In genomic region chr17:17839792-17840707, GRCh38 we compare ENCODE assay signal across 8 cellular contexts. TPM values are rescaled to one million over a fixed set of nuclear protein-coding genes. Genes with fewer than 3 reads are reported as not detected.
A peak's percentile ranks its signal among the peaks of the same experiment; 100 is the strongest.
DNase-seq lines count a peak whose midpoint lies in the region; ATAC-seq and TF ChIP-seq lines count a peak whose summit lies in the region.

No MANE protein-coding gene starts in this region.

- H2AFZ ChIP-seq in GM23248 = peak overlapping the region; percentile 52
- H2AFZ ChIP-seq in osteoblast (ENCODE audit: low read length) = peak overlapping the region; percentile 60

- peaks cover 43% of the 10 kb centered on the region for H3K4me1 Mint-ChIP-seq in activated naive CD8-positive, alpha-beta T cell treated with anti-CD3 and anti-CD28 coated beads for 36 hours
- H3K4me1 Mint-ChIP-seq in glutamatergic neuron (ENCODE audit: low read depth, unreplicated experiment) = peaks cover 36% of the 10 kb centered on the region

- H3K9me3 ChIP-seq in DOHH2 (ENCODE audit: control insufficient read depth, insufficient read depth, low read length) (no peaks in the 10 kb centered on the region), GM23248 (ENCODE audit: low read depth) (no peaks in the 10 kb centered on the region), MG63 (no peaks in the 10 kb centered on the region), osteoblast (ENCODE audit: low read depth, low read length) (no peaks in the 10 kb centered on the region), thoracic aorta (no peaks in the 10 kb centered on the region)

- in situ Hi-C loops in GM23248 (cut with MboI) = no loop called here

- TF ChIP-seq CTCF in DOHH2 (IDR thresholded peaks at IDR 0.05; ENCODE audit: low read depth, low read length, poor library complexity, severe bottlenecking) (no peak), glutamatergic neuron (IDR thresholded peaks at IDR 0.05; ENCODE audit: partially characterized antibody, unreplicated experiment) (no peak), osteoblast (IDR thresholded peaks at IDR 0.05; ENCODE audit: extremely low read depth, low read depth, low read length) (no peak), thoracic aorta (IDR thresholded peaks at IDR 0.05) (no peak)

- H3F3A ChIP-seq in DOHH2 (ENCODE audit: control insufficient read depth, insufficient read depth) (peaks cover 9% of the 10 kb centered on the region), GM23248 (ENCODE audit: insufficient read depth) (peaks cover 33% of the 10 kb centered on the region)

- peaks cover 5% of the 10 kb centered on the region for H3K27me3 Mint-ChIP-seq in activated naive CD8-positive, alpha-beta T cell treated with anti-CD3 and anti-CD28 coated beads for 36 hours
- peaks cover 19% of the 10 kb centered on the region for H3K27me3 Mint-ChIP-seq in glutamatergic neuron (ENCODE audit: unreplicated experiment)

- peaks cover 55% of the 10 kb centered on the region for H3K4me1 ChIP-seq in DOHH2 (ENCODE audit: control insufficient read depth, low read length)
- peaks cover 35% of the 10 kb centered on the region for H3K4me1 ChIP-seq in GM23248 (ENCODE audit: insufficient read depth)
- peaks cover 49% of the 10 kb centered on the region for H3K4me1 ChIP-seq in osteoblast (ENCODE audit: insufficient read depth, low read length)
- peaks cover 31 to 65% of the 10 kb centered on the region in 2 donors for H3K4me1 ChIP-seq in thoracic aorta (ENCODE audit: control insufficient read depth in 1 of 2, low read depth in 2 of 2)

- peak overlapping the region; percentile 78 for H3K4me3 ChIP-seq in DOHH2 (ENCODE audit: low read length)
- H3K4me3 ChIP-seq in GM23248 = peak overlapping the region; percentile 67
- peak overlapping the region; percentile 56 for H3K4me3 ChIP-seq in MG63
- peak overlapping the region; percentile 74 for H3K4me3 ChIP-seq in osteoblast (ENCODE audit: insufficient read depth, low read length)
- peak overlapping the region; percentile 80 for H3K4me3 ChIP-seq in thoracic aorta

- DNase-seq in GM23248 (peak; percentile 92), MG63 (peak; percentile 88), glutamatergic neuron (peak; percentile 85), osteoblast (ENCODE audit: insufficient read length, low spot score, missing footprints) (peak; percentile 99), thoracic aorta (ENCODE audit: low spot score) (peak; percentile 41)
- peak; percentile 89 for DNase-seq in activated naive CD8-positive, alpha-beta T cell treated with anti-CD3 and anti-CD28 coated beads for 36 hours

- peaks cover 15% of the 10 kb centered on the region for H3K36me3 ChIP-seq in DOHH2 (ENCODE audit: control insufficient read depth, low read length)
- H3K36me3 ChIP-seq in GM23248 (ENCODE audit: low read depth) = no peaks in the 10 kb centered on the region
- peaks cover 13% of the 10 kb centered on the region for H3K36me3 ChIP-seq in MG63
- no peaks in the 10 kb centered on the region for H3K36me3 ChIP-seq in osteoblast (ENCODE audit: insufficient read depth, low read length)
- no peaks in the 10 kb centered on the region for H3K36me3 ChIP-seq in thoracic aorta

- H3K79me2 ChIP-seq in DOHH2 (ENCODE audit: control insufficient read depth, low read length) = peaks cover 33% of the 10 kb centered on the region
- H3K79me2 ChIP-seq in GM23248 (ENCODE audit: insufficient read depth) = peaks cover 8% of the 10 kb centered on the region
- H3K79me2 ChIP-seq in osteoblast (ENCODE audit: insufficient read depth, low read length) = peaks cover 10% of the 10 kb centered on the region

- ATAC-seq in SK-N-SH treated with all-trans-retinoic acid at 6 μM for 48 hours (peak; percentile 65), thoracic aorta (ENCODE audit: insufficient number of reproducible peaks, low FRiP score, low read depth) (peak; percentile 37)

- H3K27ac ChIP-seq in DOHH2 (ENCODE audit: low read depth, low read length) (peak overlapping the region; percentile 81), GM23248 (peak overlapping the region; percentile 95), osteoblast (ENCODE audit: low read depth, low read length) (peak overlapping the region; percentile 96), thoracic aorta (peak overlapping the region; percentile 97 to 99)

- no peaks in the 10 kb centered on the region for H3K9me3 Mint-ChIP-seq in activated naive CD8-positive, alpha-beta T cell treated with anti-CD3 and anti-CD28 coated beads for 36 hours
- peaks cover 23% of the 10 kb centered on the region for H3K9me3 Mint-ChIP-seq in glutamatergic neuron (ENCODE audit: unreplicated experiment)

- H3K9ac ChIP-seq in GM23248 = peak overlapping the region; percentile 86

- peaks cover 10% of the 10 kb centered on the region for H3K36me3 Mint-ChIP-seq in activated naive CD8-positive, alpha-beta T cell treated with anti-CD3 and anti-CD28 coated beads for 36 hours
- no peaks in the 10 kb centered on the region for H3K36me3 Mint-ChIP-seq in glutamatergic neuron (ENCODE audit: unreplicated experiment)

- 4 to 5% methylated on average over 52 to 65 of the region's 71 CpGs for WGBS in GM23248 (ENCODE audit: low coverage in 1 of 2, low lambda C conversion rate in 2 of 2, missing lambda C conversion rate in 2 of 2), 2 experiments

- H3K27me3 ChIP-seq in DOHH2 (ENCODE audit: control insufficient read depth, low read length) = no peaks in the 10 kb centered on the region
- H3K27me3 ChIP-seq in GM23248 (replicated peaks; ENCODE audit: insufficient read depth) = no peaks in the 10 kb centered on the region
- H3K27me3 ChIP-seq in MG63 = no peaks in the 10 kb centered on the region
- no peaks in the 10 kb centered on the region for H3K27me3 ChIP-seq in osteoblast (ENCODE audit: insufficient read depth, low read length)
- H3K27me3 ChIP-seq in thoracic aorta (replicated peaks; ENCODE audit: insufficient read depth) = no peaks in the 10 kb centered on the region

- peak overlapping the region; percentile 87 for H3K27ac Mint-ChIP-seq in activated naive CD8-positive, alpha-beta T cell treated with anti-CD3 and anti-CD28 coated beads for 36 hours
- H3K27ac Mint-ChIP-seq in glutamatergic neuron (ENCODE audit: unreplicated experiment) = no peak overlapping the region

- peak overlapping the region; percentile 99 for H3K4me2 ChIP-seq in DOHH2 (ENCODE audit: low read length)
- peak overlapping the region; percentile 67 for H3K4me2 ChIP-seq in GM23248 (ENCODE audit: unreplicated experiment)
- peak overlapping the region; percentile 81 for H3K4me2 ChIP-seq in osteoblast (ENCODE audit: insufficient read depth, low read length)

- H4K20me1 ChIP-seq in DOHH2 (ENCODE audit: control insufficient read depth, insufficient read depth, low read depth, low read length) (no peaks in the 10 kb centered on the region), GM23248 (ENCODE audit: insufficient read depth) (no peaks in the 10 kb centered on the region), osteoblast (ENCODE audit: insufficient read depth, low read length) (no peaks in the 10 kb centered on the region)

- peak overlapping the region; percentile 79 for H3K4me3 Mint-ChIP-seq in activated naive CD8-positive, alpha-beta T cell treated with anti-CD3 and anti-CD28 coated beads for 36 hours
- no peak overlapping the region for H3K4me3 Mint-ChIP-seq in glutamatergic neuron (ENCODE audit: unreplicated experiment)

- H3K9me2 ChIP-seq in DOHH2 (replicated peaks; ENCODE audit: control insufficient read depth, low read length) (no peaks in the 10 kb centered on the region), GM23248 (ENCODE audit: insufficient read depth) (no peaks in the 10 kb centered on the region)

TF ChIP-seq in SK-N-SH treated with all-trans-retinoic acid at 6 μM for 48 hours, 23 proteins besides CTCF, POLR2A, EP300 and RAD21 (continues in another document):
- peak; percentile 22; the same call in 1 of the 2 replicates for TF ChIP-seq ISL1 (CRISPR knock-in tag; IDR thresholded peaks at IDR 0.05)
- no peak; the same call in 1 of the 2 replicates for TF ChIP-seq TCF4 (CRISPR knock-in tag; IDR thresholded peaks at IDR 0.05; ENCODE audit: borderline replicate concordance)
- TF ChIP-seq ZNF8 (CRISPR knock-in tag; IDR thresholded peaks at IDR 0.05) = no peak
- no peak for TF ChIP-seq RARB (CRISPR knock-in tag; IDR thresholded peaks at IDR 0.05)
- peak; percentile 14; the same call in 1 of the 2 replicates for TF ChIP-seq SNAI2 (CRISPR knock-in tag; IDR thresholded peaks at IDR 0.05)
- TF ChIP-seq CSRNP3 (CRISPR knock-in tag; IDR thresholded peaks at IDR 0.05) = peak; percentile 67; the same call in 1 of the 2 replicates
- peak; percentile 58 for TF ChIP-seq ZFP3 (CRISPR knock-in tag; IDR thresholded peaks at IDR 0.05)
- TF ChIP-seq ZC3H10 (CRISPR knock-in tag; IDR thresholded peaks at IDR 0.05) = peak; percentile 66

RNA-seq across cellular contexts. Expression of gene SREBF1, which starts 3.3 kb away (rescaled TPM):
- total RNA-seq in GM23248 (2014; rRNA removed; shearing (Covaris generic)) = 34.4 and 36.2 TPM in 2 replicates
- polyA plus RNA-seq in GM23248 (2016; fragmentation: Nextera tagmentation; extraction: Ambion mirVana) = 14.3 and 19.2 TPM in 2 replicates
- total RNA-seq in MG63 (2014; rRNA removed; shearing (Covaris generic); ENCODE audit: low replicate concordance) = 36.0 and 59.3 TPM in 2 replicates
- 100 to 1,000 TPM; 123 to 131 TPM for total RNA-seq in activated naive CD8-positive, alpha-beta T cell treated with anti-CD3 and anti-CD28 coated beads for 36 hours
- 365 TPM for total RNA-seq in glutamatergic neuron (ENCODE audit: unreplicated experiment)
- 115 and 133 TPM in 2 replicates for total RNA-seq in osteoblast
- 10 to 100 TPM; 56.2 to 64.2 TPM for total RNA-seq in thoracic aorta

Comparison
In these comparisons a context has a peak if more than half of its experiments do, and no peak if none do; other contexts are left out.
1. Peak in every context shown above with its lines: DNase-seq, ATAC-seq, H3K4me3 ChIP-seq and H3K27ac ChIP-seq.
2. DNase-seq: peak in every context shown above with its lines; median percentile 99 in osteoblast; 92 in GM23248; 89 in activated naive CD8-positive, alpha-beta T cell treated with anti-CD3 and anti-CD28 coated beads for 36 hours; 88 in MG63; 85 in glutamatergic neuron; 41 in thoracic aorta.